12 cellular contexts compared by ENCODE assay signal in genomic region chr9:109399258-109399767, GRCh38.
DNase-seq lines count a peak whose midpoint lies in the region; ATAC-seq and TF ChIP-seq lines count a peak whose summit lies in the region.
"Had no signal": no experiment of that assay in that cellular context is flagged by ENCODE, and none has a peak within 500 bp of the region (broad histone marks: within the 10 kb centered on the region; RNA-seq: fewer than 3 reads in every experiment).

No MANE protein-coding gene starts in this region.

- peak overlapping the region; percentile 22 to 62 for H3K4me3 Mint-ChIP-seq in activated T-cell treated with anti-CD3 and anti-CD28 coated beads, Interleukin-2, amount 50 U/mL, for 72 hours
- H3K4me3 Mint-ChIP-seq in stimulated activated naive CD8-positive, alpha-beta T cell treated with anti-CD3 and anti-CD28 coated beads, Interleukin-15, Interleukin-2, amounts not matched to agents 100 ng/mL and 50 ng/mL, for 24 hours, result no peak overlapping the region
- H3K4me3 Mint-ChIP-seq: T-helper 1 cell treated with Interleukin-12 subunit alpha and Interleukin-12 subunit beta and Interleukin-4 antibody, amounts not matched to agents 30 μg/mL and 1 μg/mL, for 36 hours had no signal

- intact Hi-C loops in left ventricle myocardium inferior (cut with micrococcal nuclease), result no loop called here

- no peaks in the 10 kb centered on the region for H3K4me1 ChIP-seq in left ventricle myocardium inferior

- ATAC-seq in activated T-cell treated with anti-CD3 and anti-CD28 coated beads, Interleukin-2, amount 50 U/mL, for 72 hours (replicated peaks in 1 of 2), result peak; percentile 86 to 90
- ATAC-seq in GM21723 (IDR thresholded peaks at IDR 0.05; ENCODE audit: unreplicated experiment), result peak; percentile 76
- ATAC-seq in HG03280 (IDR thresholded peaks at IDR 0.05; ENCODE audit: unreplicated experiment), result peak; percentile 63

- H3K36me3 Mint-ChIP-seq in activated T-cell treated with anti-CD3 and anti-CD28 coated beads, Interleukin-2, amount 50 U/mL, for 72 hours (ENCODE audit: insufficient read depth in 2 of 2), result no peaks in the 10 kb centered on the region
- H3K36me3 Mint-ChIP-seq in stimulated activated naive CD8-positive, alpha-beta T cell treated with anti-CD3 and anti-CD28 coated beads, Interleukin-15, Interleukin-2, amounts not matched to agents 100 ng/mL and 50 ng/mL, for 24 hours (ENCODE audit: low read depth), result no peaks in the 10 kb centered on the region

- peaks cover 80% of the 10 kb centered on the region for H3K36me3 ChIP-seq in left ventricle myocardium inferior

- peaks cover 7% of the 10 kb centered on the region for H3K27me3 ChIP-seq in left ventricle myocardium inferior (ENCODE audit: low read depth)

- peaks cover 0 to 1% of the 10 kb centered on the region in 2 donors for H3K9me3 Mint-ChIP-seq in activated T-cell treated with anti-CD3 and anti-CD28 coated beads, Interleukin-2, amount 50 U/mL, for 72 hours
- H3K9me3 Mint-ChIP-seq in stimulated activated naive CD8-positive, alpha-beta T cell treated with anti-CD3 and anti-CD28 coated beads, Interleukin-15, Interleukin-2, amounts not matched to agents 100 ng/mL and 50 ng/mL, for 24 hours, result no peaks in the 10 kb centered on the region
- H3K9me3 Mint-ChIP-seq: T-helper 1 cell treated with Interleukin-12 subunit alpha and Interleukin-12 subunit beta and Interleukin-4 antibody, amounts not matched to agents 30 μg/mL and 1 μg/mL, for 36 hours had no signal

- H3K4me1 Mint-ChIP-seq in activated T-cell treated with anti-CD3 and anti-CD28 coated beads, Interleukin-2, amount 50 U/mL, for 72 hours (ENCODE audit: low read depth), result peaks cover 44% of the 10 kb centered on the region
- peaks cover 6% of the 10 kb centered on the region for H3K4me1 Mint-ChIP-seq in stimulated activated naive CD8-positive, alpha-beta T cell treated with anti-CD3 and anti-CD28 coated beads, Interleukin-15, Interleukin-2, amounts not matched to agents 100 ng/mL and 50 ng/mL, for 24 hours (ENCODE audit: low read depth)

- no peak for TF ChIP-seq CTCF in left ventricle myocardium inferior (IDR thresholded peaks at IDR 0.05; ENCODE audit: borderline replicate concordance)

- H3K27me3 Mint-ChIP-seq in activated T-cell treated with anti-CD3 and anti-CD28 coated beads, Interleukin-2, amount 50 U/mL, for 72 hours (ENCODE audit: low read depth), result peaks cover 47% of the 10 kb centered on the region
- H3K27me3 Mint-ChIP-seq in stimulated activated naive CD8-positive, alpha-beta T cell treated with anti-CD3 and anti-CD28 coated beads, Interleukin-15, Interleukin-2, amounts not matched to agents 100 ng/mL and 50 ng/mL, for 24 hours, result peaks cover 41% of the 10 kb centered on the region

- H3K27ac ChIP-seq in left ventricle myocardium inferior (replicated peaks), result no peak overlapping the region
- H3K27ac ChIP-seq: skin epidermis had no signal

- no peak for DNase-seq in activated T-cell treated with anti-CD3 and anti-CD28 coated beads, Interleukin-2, amount 50 U/mL, for 72 hours
- no peak for DNase-seq in activated T-cell treated with anti-CD3 and anti-CD28 coated beads, Interleukin-2, amount 50 U/mL, for 48 hours
- DNase-seq in left ventricle myocardium inferior, result no peak
- DNase-seq in NCI-H226, result no peak
- no peak for DNase-seq in NCI-H526 (lab: John Stamatoyannopoulos, UW)
- DNase-seq: dermis blood vessel endothelial cell, substantia nigra had no signal

- H3K4me3 ChIP-seq in left ventricle myocardium inferior, result no peak overlapping the region
- H3K4me3 ChIP-seq: skin epidermis had no signal

- H3K27ac Mint-ChIP-seq in activated T-cell treated with anti-CD3 and anti-CD28 coated beads, Interleukin-2, amount 50 U/mL, for 72 hours, result no peak overlapping the region
- peak overlapping the region; percentile 9 for H3K27ac Mint-ChIP-seq in stimulated activated naive CD8-positive, alpha-beta T cell treated with anti-CD3 and anti-CD28 coated beads, Interleukin-15, Interleukin-2, amounts not matched to agents 100 ng/mL and 50 ng/mL, for 24 hours
- H3K27ac Mint-ChIP-seq: T-helper 1 cell treated with Interleukin-12 subunit alpha and Interleukin-12 subunit beta and Interleukin-4 antibody, amounts not matched to agents 30 μg/mL and 1 μg/mL, for 36 hours had no signal

- H3K9me3 ChIP-seq in left ventricle myocardium inferior (replicated peaks), result no peaks in the 10 kb centered on the region
